Comparison of ENCODE assay signal across 13 cellular contexts in genomic region chr4:826508-827208, GRCh38. TPM values are rescaled to one million over a fixed set of nuclear protein-coding genes. Genes with fewer than 3 reads are reported as not detected.
DNase-seq lines count a peak whose midpoint lies in the region; ATAC-seq and TF ChIP-seq lines count a peak whose summit lies in the region.
"Had no signal": no experiment of that assay in that cellular context is flagged by ENCODE, and none has a peak within 500 bp of the region (broad histone marks: within the 10 kb centered on the region; RNA-seq: fewer than 3 reads in every experiment).

No MANE protein-coding gene starts in this region.

- H3K4me3 ChIP-seq in heart left ventricle (peak overlapping the region in 8 of 12 donors; percentile 18 to 40 (median 34)), heart right ventricle (peak overlapping the region in 5 of 10 donors; percentile 21 to 41 (median 32))

- H3K27ac Mint-ChIP-seq in dendritic cell treated with granulocyte-macrophage colony-stimulating factor and Interleukin-4, amounts not matched to agents 40 ng/mL and 50 ng/mL, for 4 days = no peak overlapping the region
- H3K27ac Mint-ChIP-seq: activated naive CD8-positive, alpha-beta T cell treated with anti-CD3 and anti-CD28 coated beads for 36 hours; immature natural killer cell had no signal

- peaks cover 6% of the 10 kb centered on the region for H3K9me3 Mint-ChIP-seq in dendritic cell treated with granulocyte-macrophage colony-stimulating factor and Interleukin-4, amounts not matched to agents 40 ng/mL and 50 ng/mL, for 4 days

- no peaks in the 10 kb centered on the region for H3K4me1 Mint-ChIP-seq in dendritic cell treated with granulocyte-macrophage colony-stimulating factor and Interleukin-4, amounts not matched to agents 40 ng/mL and 50 ng/mL, for 4 days (ENCODE audit: low read depth)
- H3K4me1 Mint-ChIP-seq: activated naive CD8-positive, alpha-beta T cell treated with anti-CD3 and anti-CD28 coated beads for 36 hours had no signal

- H3K4me1 ChIP-seq in heart left ventricle (peaks cover 0 to 46% (median 5%) of the 10 kb centered on the region in 12 donors), heart right ventricle (peaks cover 2 to 49% (median 12%) of the 10 kb centered on the region in 9 donors)

- no peaks in the 10 kb centered on the region for H3K36me3 ChIP-seq in heart left ventricle
- H3K36me3 ChIP-seq in heart right ventricle = no peaks in the 10 kb centered on the region
- H3K36me3 ChIP-seq: ovary had no signal

- 0 to 11% (median 2%) methylated on average over 1 to 75 of the region's 75 CpGs for WGBS in heart left ventricle, 4 donors
- WGBS in heart right ventricle, 2 donors = 1 to 2% methylated on average over 46 to 75 of the region's 75 CpGs

- no peak for DNase-seq in heart left ventricle
- DNase-seq in heart right ventricle = no peak
- DNase-seq in mesenteric fat pad (ENCODE audit: low spot score) = peak; percentile 77
- DNase-seq in hippocampal formation (lab: John Stamatoyannopoulos, UW) = no peak
- DNase-seq: CD4-positive, alpha-beta memory T cell; immature natural killer cell; Kasumi-1; ovary had no signal

- no peak for TF ChIP-seq CTCF in heart left ventricle (IDR thresholded peaks at IDR 0.05)
- no peak for TF ChIP-seq CTCF in heart right ventricle (IDR thresholded peaks at IDR 0.05)

- TF ChIP-seq POLR2A in heart left ventricle (IDR thresholded peaks at IDR 0.05) = no peak

- H3K36me3 Mint-ChIP-seq in dendritic cell treated with granulocyte-macrophage colony-stimulating factor and Interleukin-4, amounts not matched to agents 40 ng/mL and 50 ng/mL, for 4 days (ENCODE audit: low read depth) = no peaks in the 10 kb centered on the region
- H3K36me3 Mint-ChIP-seq: activated naive CD8-positive, alpha-beta T cell treated with anti-CD3 and anti-CD28 coated beads for 36 hours had no signal

- no peak overlapping the region for H3K27ac ChIP-seq in heart left ventricle
- no peak overlapping the region for H3K27ac ChIP-seq in heart right ventricle
- H3K27ac ChIP-seq: ovary had no signal

- H3K9me3 ChIP-seq in heart left ventricle (peaks cover 0 to 2% (median 0%) of the 10 kb centered on the region in 12 donors), heart right ventricle (peaks cover 0 to 4% (median 0%) of the 10 kb centered on the region in 11 donors)
- H3K9me3 ChIP-seq: ovary had no signal

- H3K27me3 Mint-ChIP-seq in dendritic cell treated with granulocyte-macrophage colony-stimulating factor and Interleukin-4, amounts not matched to agents 40 ng/mL and 50 ng/mL, for 4 days = peaks cover 77% of the 10 kb centered on the region

- H3K4me3 Mint-ChIP-seq in dendritic cell treated with granulocyte-macrophage colony-stimulating factor and Interleukin-4, amounts not matched to agents 40 ng/mL and 50 ng/mL, for 4 days = peak overlapping the region; percentile 21

- H3K27me3 ChIP-seq in heart left ventricle (peaks cover 30 to 64% (median 38%) of the 10 kb centered on the region in 9 donors), heart right ventricle (peaks cover 12 to 83% (median 68%) of the 10 kb centered on the region in 7 donors)

- ATAC-seq in heart left ventricle (no peak), heart right ventricle (no peak), HG02852 (IDR thresholded peaks at IDR 0.05; ENCODE audit: unreplicated experiment) (no peak), HG03045 (IDR thresholded peaks at IDR 0.05; ENCODE audit: unreplicated experiment) (no peak), GM21367 (IDR thresholded peaks at IDR 0.05; ENCODE audit: unreplicated experiment) (no peak)

- intact Hi-C loops in heart left ventricle (cut with DNase I) = no loop called here
- intact Hi-C loops in heart right ventricle (cut with DNase I) = no loop called here
- intact Hi-C loops in dendritic cell treated with granulocyte-macrophage colony-stimulating factor and Interleukin-4, amounts not matched to agents 40 ng/mL and 50 ng/mL, for 4 days (cut with micrococcal nuclease) = no loop called here

RNA-seq across cellular contexts. Expression of gene CPLX1, which starts 0.7 kb away (rescaled TPM):
- total RNA-seq in heart left ventricle (1 to 10 TPM in 7 of 9 donors, under 1 TPM in 2; 0.75 to 7.0 (median 3.3) TPM), heart right ventricle (1 to 10 TPM; 1.5 to 4.8 (median 2.2) TPM), mesenteric fat pad (3.0 TPM)
- polyA plus RNA-seq in heart left ventricle (1 to 10 TPM; 1.5 to 5.9 TPM), heart right ventricle (10 to 100 TPM in 1 of 2 donors, 1 to 10 TPM in 1; 2.1 to 10.8 TPM)
- polyA plus RNA-seq: immature natural killer cell had no signal
